ENCODE assay signal across 1 cellular context in genomic region chr3:127177226-127177625, GRCh38.
TF ChIP-seq lines count a peak whose summit lies in the region.

No MANE protein-coding gene starts in this region.

TF ChIP-seq in IMR-90, 13 proteins besides CTCF, POLR2A, EP300 and RAD21 (continued from another document):
- TF ChIP-seq, protein P1, sequence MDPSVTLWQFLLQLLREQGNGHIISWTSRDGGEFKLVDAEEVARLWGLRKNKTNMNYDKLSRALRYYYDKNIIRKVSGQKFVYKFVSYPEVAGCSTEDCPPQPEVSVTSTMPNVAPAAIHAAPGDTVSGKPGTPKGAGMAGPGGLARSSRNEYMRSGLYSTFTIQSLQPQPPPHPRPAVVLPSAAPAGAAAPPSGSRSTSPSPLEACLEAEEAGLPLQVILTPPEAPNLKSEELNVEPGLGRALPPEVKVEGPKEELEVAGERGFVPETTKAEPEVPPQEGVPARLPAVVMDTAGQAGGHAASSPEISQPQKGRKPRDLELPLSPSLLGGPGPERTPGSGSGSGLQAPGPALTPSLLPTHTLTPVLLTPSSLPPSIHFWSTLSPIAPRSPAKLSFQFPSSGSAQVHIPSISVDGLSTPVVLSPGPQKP (IDR thresholded peaks at IDR 0.05; ENCODE audit: borderline replicate concordance, low read depth, low read length) = no peak
- no peak for TF ChIP-seq RCOR1 (IDR thresholded peaks at IDR 0.05; ENCODE audit: insufficient replicate concordance, low read length)
- TF ChIP-seq USF2 (IDR thresholded peaks at IDR 0.05; ENCODE audit: low read depth, low read length) = no peak
- TF ChIP-seq MAFK (IDR thresholded peaks at IDR 0.05; ENCODE audit: low read depth, low read length) = no peak
- TF ChIP-seq NFE2L2 (IDR thresholded peaks at IDR 0.05; ENCODE audit: low read depth, low read length) = no peak
TF ChIP-seq in IMR-90: peak in this region for 0.
